1 cellular context compared by ENCODE assay signal in the genomic region with DNA sequence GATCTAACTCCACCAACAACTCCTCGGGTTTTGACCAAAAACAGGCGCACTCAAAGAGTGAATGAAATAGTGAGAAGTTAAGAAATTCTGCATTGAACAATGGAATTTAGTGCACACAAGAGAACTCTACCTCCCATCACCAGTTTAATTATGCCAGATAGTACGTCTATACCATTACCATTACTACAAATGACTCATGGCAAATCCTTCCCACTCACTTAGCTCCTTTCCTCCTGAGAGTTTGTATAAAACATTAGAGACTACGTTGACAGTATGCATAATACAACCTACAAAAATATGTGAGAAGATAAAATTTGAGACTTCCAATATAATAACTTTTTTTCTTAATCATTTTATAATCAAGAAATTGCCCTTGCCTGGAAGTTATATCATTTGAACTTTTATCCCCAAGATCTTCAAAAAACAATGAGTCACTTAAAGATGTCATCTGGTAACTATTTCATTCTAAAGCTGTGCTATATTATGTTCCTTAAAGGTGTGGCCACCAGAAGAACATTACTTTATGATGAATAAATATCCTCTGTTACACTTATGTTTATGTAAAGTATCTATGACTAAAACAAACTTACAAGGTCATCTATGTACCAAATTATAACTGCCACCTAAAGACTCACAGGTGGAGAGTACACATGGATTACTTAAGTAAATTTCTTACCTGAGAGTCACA.
TF ChIP-seq lines count a peak whose summit lies in the region.

No MANE protein-coding gene starts in this region.

TF ChIP-seq in WTC11, 78 proteins besides CTCF, POLR2A, EP300 and RAD21 (continued from another document):
- TF ChIP-seq, protein P1, sequence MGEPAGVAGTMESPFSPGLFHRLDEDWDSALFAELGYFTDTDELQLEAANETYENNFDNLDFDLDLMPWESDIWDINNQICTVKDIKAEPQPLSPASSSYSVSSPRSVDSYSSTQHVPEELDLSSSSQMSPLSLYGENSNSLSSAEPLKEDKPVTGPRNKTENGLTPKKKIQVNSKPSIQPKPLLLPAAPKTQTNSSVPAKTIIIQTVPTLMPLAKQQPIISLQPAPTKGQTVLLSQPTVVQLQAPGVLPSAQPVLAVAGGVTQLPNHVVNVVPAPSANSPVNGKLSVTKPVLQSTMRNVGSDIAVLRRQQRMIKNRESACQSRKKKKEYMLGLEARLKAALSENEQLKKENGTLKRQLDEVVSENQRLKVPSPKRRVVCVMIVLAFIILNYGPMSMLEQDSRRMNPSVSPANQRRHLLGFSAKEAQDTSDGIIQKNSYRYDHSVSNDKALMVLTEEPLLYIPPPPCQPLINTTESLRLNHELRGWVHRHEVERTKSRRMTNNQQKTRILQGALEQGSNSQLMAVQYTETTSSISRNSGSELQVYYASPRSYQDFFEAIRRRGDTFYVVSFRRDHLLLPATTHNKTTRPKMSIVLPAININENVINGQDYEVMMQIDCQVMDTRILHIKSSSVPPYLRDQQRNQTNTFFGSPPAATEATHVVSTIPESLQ (CRISPR knock-in tag; IDR thresholded peaks at IDR 0.05), result no peak
- TF ChIP-seq NFE2L1 (CRISPR knock-in tag; IDR thresholded peaks at IDR 0.05) (no peak), ZBTB21 (CRISPR knock-in tag; IDR thresholded peaks at IDR 0.05; ENCODE audit: borderline replicate concordance) (no peak), KAT7 (CRISPR knock-in tag; IDR thresholded peaks at IDR 0.05; ENCODE audit: borderline replicate concordance) (no peak), TCF7 (CRISPR knock-in tag; IDR thresholded peaks at IDR 0.05; ENCODE audit: low read depth) (no peak), RELA (CRISPR knock-in tag; IDR thresholded peaks at IDR 0.05; ENCODE audit: borderline replicate concordance) (no peak), NFYB (CRISPR knock-in tag; conservative IDR thresholded peaks at IDR 0.05; ENCODE audit: low read depth) (no peak), CREM (CRISPR knock-in tag; IDR thresholded peaks at IDR 0.05) (no peak)
